In the genomic region with DNA sequence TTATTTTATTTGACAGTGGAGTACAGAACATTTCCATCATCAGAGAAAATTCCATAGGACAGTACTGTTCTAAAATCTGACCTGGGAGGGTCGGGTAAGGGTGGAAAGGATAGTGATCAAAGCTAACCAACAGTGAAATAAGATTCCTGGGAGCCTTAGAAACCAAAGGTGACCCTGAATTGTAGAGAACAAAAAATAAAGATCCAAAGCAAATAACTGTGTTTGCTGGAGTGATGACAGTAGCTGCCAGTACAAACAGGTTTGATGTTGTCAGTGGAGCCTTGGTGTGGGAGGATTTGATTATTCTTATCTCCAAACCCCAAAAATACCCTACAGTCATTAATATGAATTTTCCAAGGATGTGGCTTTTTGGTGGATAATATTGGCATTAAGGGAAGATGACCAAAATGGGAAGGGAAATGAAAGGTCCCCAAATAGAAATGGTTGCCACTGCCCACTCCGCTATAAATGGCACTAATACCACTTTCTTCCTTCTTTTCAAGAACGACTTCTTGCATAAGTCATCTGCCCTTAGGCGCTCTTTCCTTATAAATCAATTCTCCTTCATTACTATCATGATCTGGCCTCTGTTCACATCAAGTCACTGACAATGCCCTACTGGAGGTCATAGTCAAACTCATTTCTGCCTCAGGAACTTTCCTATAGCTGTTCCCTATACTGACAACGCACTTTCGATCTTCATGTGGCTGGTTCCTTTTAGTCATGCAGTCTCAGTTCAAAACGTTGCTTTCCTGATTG, we compare ENCODE assay signal across 28 cellular contexts. TPM values are rescaled to one million over a fixed set of nuclear protein-coding genes. Genes with fewer than 3 reads are reported as not detected.
DNase-seq lines count a peak whose midpoint lies in the region; ATAC-seq, FAIRE-seq and TF ChIP-seq lines count a peak whose summit lies in the region.
"Had no signal": no experiment of that assay in that cellular context is flagged by ENCODE, and none has a peak within 500 bp of the region (broad histone marks: within the 10 kb centered on the region; RNA-seq: fewer than 3 reads in every experiment).

No MANE protein-coding gene starts in this region.

- H3K27me3 Mint-ChIP-seq in WTC11 (ENCODE audit: low read depth) (no peaks in the 10 kb centered on the region), osteocyte (ENCODE audit: unreplicated experiment) (peaks cover 60% of the 10 kb centered on the region)

- no peaks in the 10 kb centered on the region for H3K27me3 ChIP-seq in liver (ENCODE audit: control insufficient read depth in 4 of 4, insufficient read depth in 4 of 4, low read length in 3 of 4)
- H3K27me3 ChIP-seq: left lung, neutrophil had no signal

- TF ChIP-seq RAD21 in liver (IDR thresholded peaks at IDR 0.05), result peak; percentile 43 to 48

- no peak overlapping the region for H3K4me3 Mint-ChIP-seq in WTC11
- H3K4me3 Mint-ChIP-seq in osteocyte (ENCODE audit: unreplicated experiment), result no peak overlapping the region
- H3K4me3 Mint-ChIP-seq: activated CD4-positive, alpha-beta T cell treated with anti-CD3 and anti-CD28 coated beads for 36 hours; CD4-positive, CD25-positive, alpha-beta regulatory T cell; immature natural killer cell; naive B cell; stimulated activated naive B cell treated with anti-CD40 and anti-IgM and Interleukin-4, amounts not matched to agents 10 μg/mL and 1 μg/mL and 100 μg/mL, for 72 hours had no signal

- no peak overlapping the region for H3K4me3 ChIP-seq in liver (ENCODE audit: low read depth in 1 of 3, low read length in 3 of 3)
- H3K4me3 ChIP-seq: GM23248, left lung, psoas muscle, SK-N-MC had no signal

- H3K9ac ChIP-seq in liver (ENCODE audit: low read depth in 1 of 2, low read length in 2 of 2), result no peak overlapping the region
- H3K9ac ChIP-seq: GM23248 had no signal

- H3K9me3 ChIP-seq in liver (ENCODE audit: control insufficient read depth in 4 of 4, low read length in 3 of 4), result no peaks in the 10 kb centered on the region
- H3K9me3 ChIP-seq: left lung, neutrophil, psoas muscle had no signal

- peaks cover 0 to 14% (median 7%) of the 10 kb centered on the region in 4 donors for H3K4me1 ChIP-seq in liver (ENCODE audit: control insufficient read depth in 4 of 4, insufficient read depth in 4 of 4, low read length in 3 of 4)
- H3K4me1 ChIP-seq: left lung, psoas muscle had no signal

- CTCF ChIA-PET in WTC11 (lab: Charles Lee), result no interaction called here

- TF ChIP-seq POLR2A in GM12892 (IDR thresholded peaks at IDR 0.05; ENCODE audit: low read depth, low read length), result no peak

- no peak overlapping the region for H3K27ac ChIP-seq in liver (ENCODE audit: low read depth in 1 of 2, low read length in 2 of 2)
- H3K27ac ChIP-seq: GM23248, HL-60, left lung, neutrophil, psoas muscle, SK-N-MC had no signal

- ATAC-seq in WTC11, result no peak
- ATAC-seq: activated CD4-positive, alpha-beta T cell treated with anti-CD3 and anti-CD28 coated beads for 36 hours; left lung; psoas muscle; stimulated activated naive B cell treated with anti-CD40 and anti-IgM and Interleukin-4, amounts not matched to agents 10 μg/mL and 1 μg/mL and 100 μg/mL, for 72 hours had no signal

- H3K4me1 Mint-ChIP-seq in WTC11, result peaks cover 6% of the 10 kb centered on the region
- no peaks in the 10 kb centered on the region for H3K4me1 Mint-ChIP-seq in osteocyte (ENCODE audit: unreplicated experiment)
- H3K4me1 Mint-ChIP-seq: activated CD4-positive, alpha-beta T cell treated with anti-CD3 and anti-CD28 coated beads for 36 hours; CD4-positive, CD25-positive, alpha-beta regulatory T cell; immature natural killer cell; naive B cell; stimulated activated naive B cell treated with anti-CD40 and anti-IgM and Interleukin-4, amounts not matched to agents 10 μg/mL and 1 μg/mL and 100 μg/mL, for 72 hours had no signal

- H3K9me3 Mint-ChIP-seq in WTC11 (no peaks in the 10 kb centered on the region), osteocyte (ENCODE audit: unreplicated experiment) (no peaks in the 10 kb centered on the region)
- H3K9me3 Mint-ChIP-seq: immature natural killer cell; stimulated activated naive B cell treated with anti-CD40 and anti-IgM and Interleukin-4, amounts not matched to agents 10 μg/mL and 1 μg/mL and 100 μg/mL, for 72 hours had no signal

- no peaks in the 10 kb centered on the region for H3K36me3 ChIP-seq in liver (ENCODE audit: control insufficient read depth in 4 of 4, insufficient read depth in 3 of 4, low read depth in 1 of 4, low read length in 3 of 4)
- H3K36me3 ChIP-seq: left lung, neutrophil had no signal

- FAIRE-seq in GM12892 (lab: Jason Lieb, UNC), result no peak
- FAIRE-seq: endometrium had no signal

- H3K36me3 Mint-ChIP-seq in WTC11 (no peaks in the 10 kb centered on the region), osteocyte (ENCODE audit: unreplicated experiment) (no peaks in the 10 kb centered on the region)
- H3K36me3 Mint-ChIP-seq: CD4-positive, CD25-positive, alpha-beta regulatory T cell; naive B cell; stimulated activated naive B cell treated with anti-CD40 and anti-IgM and Interleukin-4, amounts not matched to agents 10 μg/mL and 1 μg/mL and 100 μg/mL, for 72 hours had no signal

- no peak for TF ChIP-seq CTCF in WTC11 (IDR thresholded peaks at IDR 0.05)
- TF ChIP-seq CTCF in liver (IDR thresholded peaks at IDR 0.05; ENCODE audit: low read depth, low read length, missing input control), result no peak
- TF ChIP-seq CTCF in osteocyte (IDR thresholded peaks at IDR 0.05), result no peak

- POLR2A ChIA-PET in WTC11 (lab: Charles Lee), result no interaction called here

- no peak overlapping the region for H3K27ac Mint-ChIP-seq in WTC11
- H3K27ac Mint-ChIP-seq in osteocyte (ENCODE audit: unreplicated experiment), result no peak overlapping the region
- H3K27ac Mint-ChIP-seq: activated CD4-positive, alpha-beta T cell treated with anti-CD3 and anti-CD28 coated beads for 36 hours; CD4-positive, CD25-positive, alpha-beta regulatory T cell; immature natural killer cell; naive B cell; stimulated activated naive B cell treated with anti-CD40 and anti-IgM and Interleukin-4, amounts not matched to agents 10 μg/mL and 1 μg/mL and 100 μg/mL, for 72 hours had no signal

- 57% methylated on average over 7 of the region's 7 CpGs for WGBS in liver

- DNase-seq in DMS53 treated with DMSO at 0.1 percent for 48 hours (lab: John Stamatoyannopoulos, UW; ENCODE audit: unreplicated experiment), result peak; percentile 35
- peak; percentile 48 for DNase-seq in NCI-H146 (lab: John Stamatoyannopoulos, UW)
- no peak for DNase-seq in WTC11 (ENCODE audit: low spot score)
- DNase-seq in osteocyte (ENCODE audit: extremely low spot score, unreplicated experiment), result no peak
- no peak for DNase-seq in GM12892 (ENCODE audit: insufficient read length)
- no peak for DNase-seq in amygdala (lab: John Stamatoyannopoulos, UW)
- DNase-seq: activated CD4-positive, alpha-beta T cell treated with anti-CD3 and anti-CD28 coated beads for 36 hours; activated T-cell treated with anti-CD3 and anti-CD28 coated beads, Interleukin-2, amount 50 U/mL, for 1 hour; CD4-positive, CD25-positive, alpha-beta regulatory T cell; cerebellar nuclear complex; GM23248; hypothalamus; immature natural killer cell; left lung; naive B cell; NCI-H1092 treated with DMSO at 0.1 percent for 48 hours; NCI-H2081 treated with DMSO at 0.1 percent for 48 hours; psoas muscle; stimulated activated CD4-positive, alpha-beta T cell treated with anti-CD3 and anti-CD28 coated beads, Interleukin-15, amount 100 ng/mL, for 24 hours; stimulated activated naive B cell treated with anti-CD40 and anti-IgM and Interleukin-4, amounts not matched to agents 10 μg/mL and 1 μg/mL and 100 μg/mL, for 72 hours had no signal

TF ChIP-seq in WTC11, 78 proteins besides CTCF, POLR2A, EP300 and RAD21 (continues in another document):
- TF ChIP-seq, protein P1, sequence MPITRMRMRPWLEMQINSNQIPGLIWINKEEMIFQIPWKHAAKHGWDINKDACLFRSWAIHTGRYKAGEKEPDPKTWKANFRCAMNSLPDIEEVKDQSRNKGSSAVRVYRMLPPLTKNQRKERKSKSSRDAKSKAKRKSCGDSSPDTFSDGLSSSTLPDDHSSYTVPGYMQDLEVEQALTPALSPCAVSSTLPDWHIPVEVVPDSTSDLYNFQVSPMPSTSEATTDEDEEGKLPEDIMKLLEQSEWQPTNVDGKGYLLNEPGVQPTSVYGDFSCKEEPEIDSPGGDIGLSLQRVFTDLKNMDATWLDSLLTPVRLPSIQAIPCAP (CRISPR knock-in tag; IDR thresholded peaks at IDR 0.05), result no peak
- TF ChIP-seq GABPB1 (CRISPR knock-in tag; IDR thresholded peaks at IDR 0.05), result 0 out of 2 replicates have a peak, but pooled peaks have one; percentile 41

TF ChIP-seq in liver, 16 proteins besides CTCF, POLR2A, EP300 and RAD21 (continues in another document):
- TF ChIP-seq FOXA1 (IDR thresholded peaks at IDR 0.05), result peak; percentile 67
- peak; percentile 34 to 55 for TF ChIP-seq HNF4A (conservative IDR thresholded peaks at IDR 0.05)
- peak; percentile 8 for TF ChIP-seq SP1 (IDR thresholded peaks at IDR 0.05)
- peak; percentile 67 for TF ChIP-seq FOXA2 (IDR thresholded peaks at IDR 0.05)
- no peak for TF ChIP-seq YY1 (IDR thresholded peaks at IDR 0.05)
- TF ChIP-seq, protein P2, sequence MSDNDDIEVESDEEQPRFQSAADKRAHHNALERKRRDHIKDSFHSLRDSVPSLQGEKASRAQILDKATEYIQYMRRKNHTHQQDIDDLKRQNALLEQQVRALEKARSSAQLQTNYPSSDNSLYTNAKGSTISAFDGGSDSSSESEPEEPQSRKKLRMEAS (IDR thresholded peaks at IDR 0.05), result no peak
- peak in 1 of 2 donors; percentile 39 for TF ChIP-seq JUND (IDR thresholded peaks at IDR 0.05)

RNA-seq across cellular contexts. Expression of a gene that starts 44.4 kb away (rescaled TPM):
- 0.16 to 0.60 TPM (median 0.46 TPM) in 3 replicates for total RNA-seq in WTC11 (2021)
- total RNA-seq in liver, result 1 to 10 TPM; 1.1 to 5.9 TPM
- polyA plus RNA-seq in liver, result 1 to 10 TPM in 1 of 2 donors, under 1 TPM in 1; 0.85 to 4.1 TPM
- not detected in 2 replicates for total RNA-seq in osteocyte
- not detected for polyA plus RNA-seq in GM12892 (2012; ENCODE audit: missing spikeins)
- total RNA-seq: CD4-positive, CD25-positive, alpha-beta regulatory T cell; dermis microvascular lymphatic vessel endothelial cell; GM23248; LHCN-M2; T-helper 1 cell treated with Interleukin-12 subunit alpha and Interleukin-12 subunit beta and Interleukin-4 antibody, amounts not matched to agents 30 ng/mL and 1 ng/mL, for 36 hours had no signal
- polyA plus RNA-seq: CD4-positive, CD25-positive, alpha-beta regulatory T cell; GM23248; immature natural killer cell had no signal

Comparison
In these comparisons a context has a peak if more than half of its experiments do, and no peak if none do; other contexts are left out.
1. DNase-seq: peak in DMS53 treated with DMSO at 0.1 percent for 48 hours (single experiment) and NCI-H146 (single experiment); none in WTC11 (single experiment), osteocyte (single experiment), GM12892 (single experiment) and amygdala (0 of 56).